In genomic region chr6:114085206-114085605, GRCh38 we compare ENCODE assay signal across 23 cellular contexts.
DNase-seq lines count a peak whose midpoint lies in the region; ATAC-seq and TF ChIP-seq lines count a peak whose summit lies in the region.
"Had no signal": no experiment of that assay in that cellular context is flagged by ENCODE, and none has a peak within 500 bp of the region (broad histone marks: within the 10 kb centered on the region; RNA-seq: fewer than 3 reads in every experiment).

No MANE protein-coding gene starts in this region.

- BruUV-seq in PC-3 (replicated peaks; lab: Mats Ljungman, UMichigan) = no TSS peak

- no peaks in the 10 kb centered on the region for H3K27me3 ChIP-seq in PC-3 (ENCODE audit: low read length)
- H3K27me3 ChIP-seq in right lobe of liver = no peaks in the 10 kb centered on the region
- H3K27me3 ChIP-seq: dorsolateral prefrontal cortex, heart left ventricle had no signal

- DNase-seq in ELR (ENCODE audit: low read depth) = peak; percentile 5
- DNase-seq in RPMI7951 (ENCODE audit: low read depth) = peak; percentile 66
- peak; percentile 72 for DNase-seq in fibroblast of mammary gland (ENCODE audit: low read depth)
- no peak for DNase-seq in NCI-H69 (lab: John Stamatoyannopoulos, UW)
- DNase-seq in PC-3 = no peak
- no peak for DNase-seq in right lobe of liver
- DNase-seq: activated CD8-positive, alpha-beta T cell treated with anti-CD3 and anti-CD28 coated beads, Interleukin-2, amount 10 ng/mL, durations not matched to agents 7 days and 5 days; AML-193; aorta; CD8-positive, alpha-beta memory T cell; DMS 273 treated with DMSO at 0.1 percent for 48 hours; dorsolateral prefrontal cortex; heart left ventricle; lower lobe of right lung; MV-4-11; NCI-H1436 treated with DMSO at 0.1 percent for 48 hours; stimulated activated CD4-positive, alpha-beta T cell treated with anti-CD3 and anti-CD28 coated beads, Interleukin-2, amount 100 ng/mL, for 48 hours; T-helper 17 cell had no signal

- H3F3A ChIP-seq in PC-3 (ENCODE audit: low read length, unreplicated experiment) = no peaks in the 10 kb centered on the region

- no peak for TF ChIP-seq POLR2A in right lobe of liver (IDR thresholded peaks at IDR 0.05)

- H3K4me1 ChIP-seq in PC-3 (ENCODE audit: insufficient read depth, low read length) = no peaks in the 10 kb centered on the region
- no peaks in the 10 kb centered on the region for H3K4me1 ChIP-seq in right lobe of liver
- H3K4me1 ChIP-seq: HAP-1, heart left ventricle, lower lobe of right lung had no signal

- H3K27ac ChIP-seq in PC-3 (ENCODE audit: low read length) = no peak overlapping the region
- H3K27ac ChIP-seq in right lobe of liver = no peak overlapping the region
- H3K27ac ChIP-seq: dorsolateral prefrontal cortex, heart left ventricle, lower lobe of right lung had no signal

- no peaks in the 10 kb centered on the region for H4K20me1 ChIP-seq in PC-3 (ENCODE audit: low read length)

- H3K9ac ChIP-seq in PC-3 (ENCODE audit: low read length) = no peak overlapping the region

- CTCF ChIA-PET in PC-3 (lab: Charles Lee) = no interaction called here

- H3K4me2 ChIP-seq in PC-3 (ENCODE audit: low read length) = no peak overlapping the region

- no peaks in the 10 kb centered on the region for H3K79me2 ChIP-seq in PC-3 (ENCODE audit: low read length)

- H2AFZ ChIP-seq in PC-3 (ENCODE audit: low read length) = no peak overlapping the region

- TF ChIP-seq CTCF in fibroblast of mammary gland (conservative IDR thresholded peaks at IDR 0.05; ENCODE audit: control insufficient read depth, insufficient read depth, low read depth, low read length) (no peak), PC-3 (conservative IDR thresholded peaks at IDR 0.05; ENCODE audit: low read depth, low read length) (no peak), right lobe of liver (IDR thresholded peaks at IDR 0.05) (no peak)

- intact Hi-C loops in PC-3 (cut with micrococcal nuclease) (loop anchor here (5.0 kb wide), 1 partner anchor 88 kb away; no protein-coding TSS in a partner anchor), right lobe of liver (cut with DNase I) (loop anchor here in 1 of 2 donors (5.0 kb wide), 1 partner anchor 222 kb away; no protein-coding TSS in a partner anchor)

- no peaks in the 10 kb centered on the region for H3K36me3 ChIP-seq in PC-3 (ENCODE audit: low read depth, low read length)
- no peaks in the 10 kb centered on the region for H3K36me3 ChIP-seq in right lobe of liver
- H3K36me3 ChIP-seq: HAP-1, heart left ventricle, lower lobe of right lung had no signal

- ATAC-seq in GM21515 (IDR thresholded peaks at IDR 0.05; ENCODE audit: unreplicated experiment) (no peak), PC-3 (no peak), right lobe of liver (no peak)
- ATAC-seq: activated CD8-positive, alpha-beta T cell treated with anti-CD3 and anti-CD28 coated beads, Interleukin-2, amount 10 ng/mL, durations not matched to agents 7 days and 5 days; activated naive CD4-positive, alpha-beta T cell treated with anti-CD3 and anti-CD28 coated beads, Interleukin-2, amount 50 U/mL, for 72 hours; heart left ventricle; lower lobe of right lung; natural killer cell treated with Interleukin-12 subunit alpha and Interleukin-12 subunit beta and Interleukin-15 and Interleukin-18, amount 100 ng/mL, for 72 hours; SK-N-SH treated with all-trans-retinoic acid at 6 μM for 48 hours; T-helper 17 cell had no signal

- no peaks in the 10 kb centered on the region for H3K9me2 ChIP-seq in PC-3 (replicated peaks; ENCODE audit: low read length)

- H3K9me3 ChIP-seq in PC-3 (ENCODE audit: low read length) (no peaks in the 10 kb centered on the region), right lobe of liver (no peaks in the 10 kb centered on the region)
- H3K9me3 ChIP-seq: HAP-1, lower lobe of right lung had no signal

- POLR2A ChIA-PET in PC-3 (lab: Charles Lee; ENCODE audit: unreplicated experiment) = interaction anchor here (0.6 kb wide), 1 partner anchor 75 kb away, joined by 5 read pairs; no protein-coding TSS in a partner anchor

- WGBS in right lobe of liver (ENCODE audit: insufficient coverage, low coverage, low lambda C conversion rate, missing lambda C conversion rate) = 59% methylated on average over 2 of the region's 2 CpGs

- H3K4me3 ChIP-seq in fibroblast of mammary gland (ENCODE audit: control insufficient read depth, low read depth, low read length) = no peak overlapping the region
- no peak overlapping the region for H3K4me3 ChIP-seq in PC-3 (ENCODE audit: low read length)
- H3K4me3 ChIP-seq in right lobe of liver = no peak overlapping the region
- H3K4me3 ChIP-seq: dorsolateral prefrontal cortex, HAP-1, heart left ventricle, lower lobe of right lung had no signal

Comparison
In these comparisons a context has a peak if more than half of its experiments do, and no peak if none do; other contexts are left out.
1. DNase-seq: peak in ELR (single experiment), RPMI7951 (single experiment) and fibroblast of mammary gland (single experiment); none in NCI-H69 (single experiment), PC-3 (single experiment) and right lobe of liver (0 of 3).